Comparison of ENCODE assay signal across 1 cellular context in genomic region chr4:155758500-155759371, GRCh38.
TF ChIP-seq lines count a peak whose summit lies in the region.

Gene GUCY1B1, plus strand, starts transcription at chr4:155759021. Its CDS starts 120 bp downstream, at chr4:155759141.

TF ChIP-seq in WTC11, 78 proteins besides CTCF, POLR2A, EP300 and RAD21 (continued from another document):
- TF ChIP-seq HMGXB4 (CRISPR knock-in tag; IDR thresholded peaks at IDR 0.05) (peak; percentile 95), CBFB (CRISPR knock-in tag; IDR thresholded peaks at IDR 0.05; ENCODE audit: low read depth) (no peak; the same call in 1 of the 2 replicates), ZNF512 (CRISPR knock-in tag; IDR thresholded peaks at IDR 0.05; ENCODE audit: borderline replicate concordance) (no peak), TP53 (CRISPR knock-in tag; IDR thresholded peaks at IDR 0.05) (peak; percentile 80; the same call in 1 of the 2 replicates), NFE2L1 (CRISPR knock-in tag; IDR thresholded peaks at IDR 0.05) (peak; percentile 88; the same call in 1 of the 2 replicates), ZNF671 (CRISPR knock-in tag; IDR thresholded peaks at IDR 0.05) (no peak), STAT6 (CRISPR knock-in tag; conservative IDR thresholded peaks at IDR 0.05; ENCODE audit: low read depth) (no peak), ARID4B (CRISPR knock-in tag; IDR thresholded peaks at IDR 0.05; ENCODE audit: borderline replicate concordance) (0 out of 2 replicates have a peak, but pooled peaks have one; percentile 54), NFYB (CRISPR knock-in tag; conservative IDR thresholded peaks at IDR 0.05; ENCODE audit: low read depth) (peak; percentile 94), ZNF425 (CRISPR knock-in tag; conservative IDR thresholded peaks at IDR 0.05) (no peak), GRHL2 (CRISPR knock-in tag; IDR thresholded peaks at IDR 0.05; ENCODE audit: insufficient replicate concordance, severe bottlenecking) (no peak), USF2 (CRISPR knock-in tag; IDR thresholded peaks at IDR 0.05) (peak; percentile 8; the same call in 1 of the 2 replicates), OVOL2 (CRISPR knock-in tag; IDR thresholded peaks at IDR 0.05; ENCODE audit: borderline replicate concordance) (no peak), ZSCAN18 (CRISPR knock-in tag; IDR thresholded peaks at IDR 0.05) (no peak), ERG (CRISPR knock-in tag; IDR thresholded peaks at IDR 0.05) (no peak), ZNF423 (CRISPR knock-in tag; IDR thresholded peaks at IDR 0.05) (no peak), NR2C2 (CRISPR knock-in tag; IDR thresholded peaks at IDR 0.05) (no peak), ESRRA (CRISPR knock-in tag; IDR thresholded peaks at IDR 0.05; ENCODE audit: borderline replicate concordance) (no peak), JAZF1 (CRISPR knock-in tag; IDR thresholded peaks at IDR 0.05) (no peak), E2F5 (CRISPR knock-in tag; IDR thresholded peaks at IDR 0.05) (no peak; the same call in 1 of the 2 replicates), ZMAT4 (CRISPR knock-in tag; IDR thresholded peaks at IDR 0.05) (no peak), MYBL2 (CRISPR knock-in tag; IDR thresholded peaks at IDR 0.05) (no peak), ZNF219 (CRISPR knock-in tag; IDR thresholded peaks at IDR 0.05; ENCODE audit: borderline replicate concordance) (no peak), TCF7 (CRISPR knock-in tag; IDR thresholded peaks at IDR 0.05; ENCODE audit: low read depth) (no peak)
